In genomic region chr7:140165422-140165821, GRCh38 we compare ENCODE assay signal across 1 cellular context.
TF ChIP-seq lines count a peak whose summit lies in the region.

No MANE protein-coding gene starts in this region.

TF ChIP-seq in K562, 482 proteins besides CTCF, POLR2A, EP300 and RAD21 (continued from another document and continues in another):
- no peak for TF ChIP-seq SAP30 (IDR thresholded peaks at IDR 0.05; ENCODE audit: borderline replicate concordance, insufficient read depth, low read depth, low read length, poor library complexity, severe bottlenecking)
- no peak for TF ChIP-seq C11orf30 (IDR thresholded peaks at IDR 0.05; ENCODE audit: low read depth)
- TF ChIP-seq, protein P1, sequence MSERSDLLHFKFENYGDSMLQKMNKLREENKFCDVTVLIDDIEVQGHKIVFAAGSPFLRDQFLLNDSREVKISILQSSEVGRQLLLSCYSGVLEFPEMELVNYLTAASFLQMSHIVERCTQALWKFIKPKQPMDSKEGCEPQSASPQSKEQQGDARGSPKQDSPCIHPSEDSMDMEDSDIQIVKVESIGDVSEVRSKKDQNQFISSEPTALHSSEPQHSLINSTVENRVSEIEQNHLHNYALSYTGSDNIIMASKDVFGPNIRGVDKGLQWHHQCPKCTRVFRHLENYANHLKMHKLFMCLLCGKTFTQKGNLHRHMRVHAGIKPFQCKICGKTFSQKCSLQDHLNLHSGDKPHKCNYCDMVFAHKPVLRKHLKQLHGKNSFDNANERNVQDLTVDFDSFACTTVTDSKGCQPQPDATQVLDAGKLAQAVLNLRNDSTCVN (CRISPR knock-in tag; IDR thresholded peaks at IDR 0.05): no peak
- TF ChIP-seq NBN (IDR thresholded peaks at IDR 0.05; ENCODE audit: low read depth): no peak
- no peak for TF ChIP-seq LARP7 (IDR thresholded peaks at IDR 0.05)
- TF ChIP-seq ZNF583 (CRISPR knock-in tag; IDR thresholded peaks at IDR 0.05): no peak
- TF ChIP-seq NFIC (IDR thresholded peaks at IDR 0.05): no peak
- TF ChIP-seq, protein P2, sequence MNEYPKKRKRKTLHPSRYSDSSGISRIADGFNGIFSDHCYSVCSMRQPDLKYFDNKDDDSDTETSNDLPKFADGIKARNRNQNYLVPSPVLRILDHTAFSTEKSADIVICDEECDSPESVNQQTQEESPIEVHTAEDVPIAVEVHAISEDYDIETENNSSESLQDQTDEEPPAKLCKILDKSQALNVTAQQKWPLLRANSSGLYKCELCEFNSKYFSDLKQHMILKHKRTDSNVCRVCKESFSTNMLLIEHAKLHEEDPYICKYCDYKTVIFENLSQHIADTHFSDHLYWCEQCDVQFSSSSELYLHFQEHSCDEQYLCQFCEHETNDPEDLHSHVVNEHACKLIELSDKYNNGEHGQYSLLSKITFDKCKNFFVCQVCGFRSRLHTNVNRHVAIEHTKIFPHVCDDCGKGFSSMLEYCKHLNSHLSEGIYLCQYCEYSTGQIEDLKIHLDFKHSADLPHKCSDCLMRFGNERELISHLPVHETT (CRISPR knock-in tag; conservative IDR thresholded peaks at IDR 0.05 in 1 of 2, IDR thresholded peaks at IDR 0.05 in 1 of 2): no peak
- TF ChIP-seq SAFB2 (IDR thresholded peaks at IDR 0.05; ENCODE audit: borderline replicate concordance, low read depth, low read length, severe bottlenecking): no peak
- no peak for TF ChIP-seq CHCHD3 (CRISPR knock-in tag; IDR thresholded peaks at IDR 0.05)
- TF ChIP-seq ARHGAP35 (IDR thresholded peaks at IDR 0.05; ENCODE audit: partially characterized antibody): no peak
- TF ChIP-seq L3MBTL2 (IDR thresholded peaks at IDR 0.05): no peak
- no peak for TF ChIP-seq FOXJ3 (CRISPR knock-in tag; IDR thresholded peaks at IDR 0.05)
- no peak for TF ChIP-seq PHB2 (IDR thresholded peaks at IDR 0.05; ENCODE audit: low read depth)
- TF ChIP-seq JUN (IDR thresholded peaks at IDR 0.05; ENCODE audit: borderline replicate concordance, low read depth, low read length): peak; percentile 83
- no peak for TF ChIP-seq JUN (CRISPR knock-in tag; IDR thresholded peaks at IDR 0.05; ENCODE audit: borderline replicate concordance)
- no peak for TF ChIP-seq ZKSCAN8 (CRISPR knock-in tag; IDR thresholded peaks at IDR 0.05)
- TF ChIP-seq PRDM10 (IDR thresholded peaks at IDR 0.05; ENCODE audit: partially characterized antibody): no peak
- no peak for TF ChIP-seq KDM1A (IDR thresholded peaks at IDR 0.05)
- TF ChIP-seq ETV6 (IDR thresholded peaks at IDR 0.05; ENCODE audit: borderline replicate concordance in 1 of 2, low read depth in 2 of 2, low read length in 1 of 2): no peak
- no peak for TF ChIP-seq ETV6 (CRISPR knock-in tag; IDR thresholded peaks at IDR 0.05; ENCODE audit: borderline replicate concordance)
- peak; percentile 30; the same call in 1 of the 2 replicates for TF ChIP-seq RBFOX2 (IDR thresholded peaks at IDR 0.05; ENCODE audit: low read depth, low read length)
- TF ChIP-seq TCFL5 (CRISPR knock-in tag; conservative IDR thresholded peaks at IDR 0.05): no peak
- TF ChIP-seq, protein P3, sequence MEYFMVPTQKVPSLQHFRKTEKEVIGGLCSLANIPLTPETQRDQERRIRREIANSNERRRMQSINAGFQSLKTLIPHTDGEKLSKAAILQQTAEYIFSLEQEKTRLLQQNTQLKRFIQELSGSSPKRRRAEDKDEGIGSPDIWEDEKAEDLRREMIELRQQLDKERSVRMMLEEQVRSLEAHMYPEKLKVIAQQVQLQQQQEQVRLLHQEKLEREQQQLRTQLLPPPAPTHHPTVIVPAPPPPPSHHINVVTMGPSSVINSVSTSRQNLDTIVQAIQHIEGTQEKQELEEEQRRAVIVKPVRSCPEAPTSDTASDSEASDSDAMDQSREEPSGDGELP (CRISPR knock-in tag; IDR thresholded peaks at IDR 0.05; ENCODE audit: borderline replicate concordance): no peak
- no peak for TF ChIP-seq ZC3H4 (CRISPR knock-in tag; IDR thresholded peaks at IDR 0.05; ENCODE audit: borderline replicate concordance)
- no peak for TF ChIP-seq NFATC3 (IDR thresholded peaks at IDR 0.05)
- TF ChIP-seq EP400 (IDR thresholded peaks at IDR 0.05): peak; percentile 50; the same call in 1 of the 2 replicates
- TF ChIP-seq ARID2 (IDR thresholded peaks at IDR 0.05): no peak
- TF ChIP-seq ZNF318 (IDR thresholded peaks at IDR 0.05; ENCODE audit: borderline replicate concordance in 1 of 2, low read depth in 1 of 2): no peak
- TF ChIP-seq GABPB2 (CRISPR knock-in tag; conservative IDR thresholded peaks at IDR 0.05): no peak
- no peak for TF ChIP-seq BCOR (IDR thresholded peaks at IDR 0.05)
- TF ChIP-seq, protein P4, sequence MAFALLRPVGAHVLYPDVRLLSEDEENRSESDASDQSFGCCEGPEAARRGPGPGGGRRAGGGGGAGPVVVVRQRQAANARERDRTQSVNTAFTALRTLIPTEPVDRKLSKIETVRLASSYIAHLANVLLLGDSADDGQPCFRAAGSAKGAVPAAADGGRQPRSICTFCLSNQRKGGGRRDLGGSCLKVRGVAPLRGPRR (CRISPR knock-in tag; IDR thresholded peaks at IDR 0.05): no peak
- TF ChIP-seq NONO (IDR thresholded peaks at IDR 0.05; ENCODE audit: low read depth in 2 of 2, low read length in 1 of 2): no peak
- TF ChIP-seq SFPQ (IDR thresholded peaks at IDR 0.05; ENCODE audit: low read depth, low read length): no peak
- TF ChIP-seq ELK1 (CRISPR knock-in tag; IDR thresholded peaks at IDR 0.05): no peak
- TF ChIP-seq HNRNPK (IDR thresholded peaks at IDR 0.05; ENCODE audit: low read depth, low read length, poor library complexity, severe bottlenecking): no peak
- no peak for TF ChIP-seq FOXP1 (CRISPR knock-in tag; IDR thresholded peaks at IDR 0.05)
- TF ChIP-seq ZNF398 (CRISPR knock-in tag; IDR thresholded peaks at IDR 0.05): no peak
- TF ChIP-seq ZNF197 (CRISPR knock-in tag; IDR thresholded peaks at IDR 0.05; ENCODE audit: low read depth): no peak
